ENCODE assay signal across 1 cellular context in genomic region chr20:31603822-31604566, GRCh38.
TF ChIP-seq lines count a peak whose summit lies in the region.

No MANE protein-coding gene starts in this region.

TF ChIP-seq in HEK293, 187 proteins besides CTCF, POLR2A, EP300 and RAD21 (continued from another document and continues in another):
- TF ChIP-seq ZNF791 (tag by site-specific recombination; IDR thresholded peaks at IDR 0.05) (no peak), ZBTB7A (tag by site-specific recombination; IDR thresholded peaks at IDR 0.05; ENCODE audit: low read depth) (peak; percentile 78; the same call in 1 of the 2 replicates), ZNF221 (tag by site-specific recombination; IDR thresholded peaks at IDR 0.05; ENCODE audit: borderline replicate concordance) (no peak), ZNF202 (tag by site-specific recombination; IDR thresholded peaks at IDR 0.05; ENCODE audit: borderline replicate concordance) (no peak), ZNF10 (tag by site-specific recombination; IDR thresholded peaks at IDR 0.05) (no peak), ZSCAN18 (tag by site-specific recombination; IDR thresholded peaks at IDR 0.05) (no peak), ZNF677 (tag by site-specific recombination; IDR thresholded peaks at IDR 0.05) (no peak), WT1 (tag by site-specific recombination; IDR thresholded peaks at IDR 0.05) (no peak), TSHZ1 (tag by site-specific recombination; IDR thresholded peaks at IDR 0.05; ENCODE audit: borderline replicate concordance) (0 out of 2 replicates have a peak, but pooled peaks have one; percentile 9), ZNF624 (tag by site-specific recombination; IDR thresholded peaks at IDR 0.05) (no peak), SP2 (tag by site-specific recombination; IDR thresholded peaks at IDR 0.05) (peak; percentile 48), ZNF341 (tag by site-specific recombination; IDR thresholded peaks at IDR 0.05; ENCODE audit: low read depth) (peak; percentile 56), TRIM28 (IDR thresholded peaks at IDR 0.05; ENCODE audit: borderline replicate concordance, low read length) (no peak), PBX3 (CRISPR knock-in tag; IDR thresholded peaks at IDR 0.05) (no peak), ZSCAN16 (tag by site-specific recombination; IDR thresholded peaks at IDR 0.05) (no peak), SP7 (tag by site-specific recombination; IDR thresholded peaks at IDR 0.05) (peak; percentile 77), ZNF335 (tag by site-specific recombination; conservative IDR thresholded peaks at IDR 0.05) (peak; percentile 12; the same call in 1 of the 2 replicates), TCF7L2 (IDR thresholded peaks at IDR 0.05; ENCODE audit: borderline replicate concordance, low read depth, low read length) (0 out of 2 replicates have a peak, but pooled peaks have one; percentile 3), ZNF2 (tag by site-specific recombination; IDR thresholded peaks at IDR 0.05) (no peak), SETDB1 (IDR thresholded peaks at IDR 0.05; ENCODE audit: insufficient read length, low read length) (no peak), RBAK (tag by site-specific recombination; IDR thresholded peaks at IDR 0.05) (no peak), MYNN (tag by site-specific recombination; IDR thresholded peaks at IDR 0.05; ENCODE audit: borderline replicate concordance) (no peak), ZEB2 (tag by site-specific recombination; IDR thresholded peaks at IDR 0.05) (peak; percentile 95), GLI4 (tag by site-specific recombination; IDR thresholded peaks at IDR 0.05) (no peak), ZNF529 (tag by site-specific recombination; IDR thresholded peaks at IDR 0.05; ENCODE audit: insufficient replicate concordance) (no peak), ZBTB11 (tag by site-specific recombination; conservative IDR thresholded peaks at IDR 0.05; ENCODE audit: low read depth) (no peak), ZSCAN5A (tag by site-specific recombination; IDR thresholded peaks at IDR 0.05) (no peak; the same call in 1 of the 2 replicates), GLIS1 (tag by site-specific recombination; IDR thresholded peaks at IDR 0.05) (peak; percentile 88), ZNF707 (tag by site-specific recombination; IDR thresholded peaks at IDR 0.05) (no peak), ZNF169 (tag by site-specific recombination; IDR thresholded peaks at IDR 0.05) (no peak), KLF9 (tag by site-specific recombination; IDR thresholded peaks at IDR 0.05; ENCODE audit: low read depth) (no peak), ZBTB21 (tag by site-specific recombination; IDR thresholded peaks at IDR 0.05) (peak; percentile 94), ZBTB17 (tag by site-specific recombination; IDR thresholded peaks at IDR 0.05) (no peak; the same call in 1 of the 2 replicates), PATZ1 (tag by site-specific recombination; IDR thresholded peaks at IDR 0.05) (peak; percentile 93), ZNF274 (IDR thresholded peaks at IDR 0.05; ENCODE audit: low read length) (no peak), ZNF274 (tag by site-specific recombination; IDR thresholded peaks at IDR 0.05; ENCODE audit: borderline replicate concordance) (no peak), ZNF19 (tag by site-specific recombination; IDR thresholded peaks at IDR 0.05; ENCODE audit: low read depth) (no peak), ZNF521 (tag by site-specific recombination; IDR thresholded peaks at IDR 0.05) (no peak)
- TF ChIP-seq, protein P1, sequence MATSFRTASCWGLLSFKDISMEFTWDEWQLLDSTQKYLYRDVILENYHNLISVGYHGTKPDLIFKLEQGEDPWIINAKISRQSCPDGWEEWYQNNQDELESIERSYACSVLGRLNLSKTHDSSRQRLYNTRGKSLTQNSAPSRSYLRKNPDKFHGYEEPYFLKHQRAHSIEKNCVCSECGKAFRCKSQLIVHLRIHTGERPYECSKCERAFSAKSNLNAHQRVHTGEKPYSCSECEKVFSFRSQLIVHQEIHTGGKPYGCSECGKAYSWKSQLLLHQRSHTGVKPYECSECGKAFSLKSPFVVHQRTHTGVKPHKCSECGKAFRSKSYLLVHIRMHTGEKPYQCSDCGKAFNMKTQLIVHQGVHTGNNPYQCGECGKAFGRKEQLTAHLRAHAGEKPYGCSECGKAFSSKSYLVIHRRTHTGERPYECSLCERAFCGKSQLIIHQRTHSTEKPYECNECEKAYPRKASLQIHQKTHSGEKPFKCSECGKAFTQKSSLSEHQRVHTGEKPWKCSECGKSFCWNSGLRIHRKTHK (tag by site-specific recombination; IDR thresholded peaks at IDR 0.05), result no peak
- TF ChIP-seq, protein P2, sequence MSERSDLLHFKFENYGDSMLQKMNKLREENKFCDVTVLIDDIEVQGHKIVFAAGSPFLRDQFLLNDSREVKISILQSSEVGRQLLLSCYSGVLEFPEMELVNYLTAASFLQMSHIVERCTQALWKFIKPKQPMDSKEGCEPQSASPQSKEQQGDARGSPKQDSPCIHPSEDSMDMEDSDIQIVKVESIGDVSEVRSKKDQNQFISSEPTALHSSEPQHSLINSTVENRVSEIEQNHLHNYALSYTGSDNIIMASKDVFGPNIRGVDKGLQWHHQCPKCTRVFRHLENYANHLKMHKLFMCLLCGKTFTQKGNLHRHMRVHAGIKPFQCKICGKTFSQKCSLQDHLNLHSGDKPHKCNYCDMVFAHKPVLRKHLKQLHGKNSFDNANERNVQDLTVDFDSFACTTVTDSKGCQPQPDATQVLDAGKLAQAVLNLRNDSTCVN (tag by site-specific recombination; optimal IDR thresholded peaks at IDR 0.05), result peak; percentile 54
- TF ChIP-seq, protein P3, sequence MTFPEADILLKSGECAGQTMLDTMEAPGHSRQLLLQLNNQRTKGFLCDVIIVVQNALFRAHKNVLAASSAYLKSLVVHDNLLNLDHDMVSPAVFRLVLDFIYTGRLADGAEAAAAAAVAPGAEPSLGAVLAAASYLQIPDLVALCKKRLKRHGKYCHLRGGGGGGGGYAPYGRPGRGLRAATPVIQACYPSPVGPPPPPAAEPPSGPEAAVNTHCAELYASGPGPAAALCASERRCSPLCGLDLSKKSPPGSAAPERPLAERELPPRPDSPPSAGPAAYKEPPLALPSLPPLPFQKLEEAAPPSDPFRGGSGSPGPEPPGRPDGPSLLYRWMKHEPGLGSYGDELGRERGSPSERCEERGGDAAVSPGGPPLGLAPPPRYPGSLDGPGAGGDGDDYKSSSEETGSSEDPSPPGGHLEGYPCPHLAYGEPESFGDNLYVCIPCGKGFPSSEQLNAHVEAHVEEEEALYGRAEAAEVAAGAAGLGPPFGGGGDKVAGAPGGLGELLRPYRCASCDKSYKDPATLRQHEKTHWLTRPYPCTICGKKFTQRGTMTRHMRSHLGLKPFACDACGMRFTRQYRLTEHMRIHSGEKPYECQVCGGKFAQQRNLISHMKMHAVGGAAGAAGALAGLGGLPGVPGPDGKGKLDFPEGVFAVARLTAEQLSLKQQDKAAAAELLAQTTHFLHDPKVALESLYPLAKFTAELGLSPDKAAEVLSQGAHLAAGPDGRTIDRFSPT (tag by site-specific recombination; IDR thresholded peaks at IDR 0.05), result peak; percentile 73
- TF ChIP-seq, protein P4, sequence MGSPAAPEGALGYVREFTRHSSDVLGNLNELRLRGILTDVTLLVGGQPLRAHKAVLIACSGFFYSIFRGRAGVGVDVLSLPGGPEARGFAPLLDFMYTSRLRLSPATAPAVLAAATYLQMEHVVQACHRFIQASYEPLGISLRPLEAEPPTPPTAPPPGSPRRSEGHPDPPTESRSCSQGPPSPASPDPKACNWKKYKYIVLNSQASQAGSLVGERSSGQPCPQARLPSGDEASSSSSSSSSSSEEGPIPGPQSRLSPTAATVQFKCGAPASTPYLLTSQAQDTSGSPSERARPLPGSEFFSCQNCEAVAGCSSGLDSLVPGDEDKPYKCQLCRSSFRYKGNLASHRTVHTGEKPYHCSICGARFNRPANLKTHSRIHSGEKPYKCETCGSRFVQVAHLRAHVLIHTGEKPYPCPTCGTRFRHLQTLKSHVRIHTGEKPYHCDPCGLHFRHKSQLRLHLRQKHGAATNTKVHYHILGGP (tag by site-specific recombination; IDR thresholded peaks at IDR 0.05), result no peak
